Comparison of ENCODE assay signal across 1 cellular context in the genomic region with DNA sequence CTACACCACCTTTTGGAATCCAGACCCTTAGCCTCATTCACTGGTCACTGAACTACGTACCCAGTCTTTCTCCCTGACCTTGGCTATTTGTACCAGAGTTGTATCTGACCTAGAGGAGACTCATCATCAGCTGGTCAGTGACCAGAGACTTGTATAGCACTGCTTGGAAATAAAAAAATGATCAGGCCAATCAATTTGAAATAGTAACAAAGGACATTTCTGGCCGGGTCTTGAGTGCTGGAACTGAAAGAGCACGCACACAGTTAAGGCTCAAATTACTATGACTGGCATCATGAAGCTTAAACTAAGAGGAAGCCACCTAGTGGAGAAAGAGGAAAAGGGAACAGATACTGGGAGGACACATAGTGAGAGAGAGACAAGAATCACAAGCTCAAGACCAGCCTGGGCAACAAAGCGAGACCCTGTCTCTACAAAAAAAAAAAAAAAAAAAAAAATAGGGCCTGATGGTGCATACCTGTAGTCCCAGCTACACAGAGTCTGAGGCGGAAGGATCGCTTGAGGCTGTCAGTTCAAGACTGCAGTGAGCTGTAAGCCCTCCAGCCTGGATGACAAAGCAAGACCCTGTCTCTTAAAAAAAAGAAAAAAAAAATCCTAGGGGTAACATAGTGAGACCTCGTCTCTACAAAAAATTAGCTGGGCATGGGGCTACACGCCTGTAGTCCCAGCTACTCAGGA.
TF ChIP-seq lines count a peak whose summit lies in the region.

No MANE protein-coding gene starts in this region.

TF ChIP-seq in K562, 482 proteins besides CTCF, POLR2A, EP300 and RAD21 (continued from another document):
- TF ChIP-seq ZNF780A (CRISPR knock-in tag; IDR thresholded peaks at IDR 0.05), result no peak
- TF ChIP-seq PHF8 (IDR thresholded peaks at IDR 0.05; ENCODE audit: borderline replicate concordance, low read length), result no peak
- TF ChIP-seq JUND (IDR thresholded peaks at IDR 0.05; ENCODE audit: borderline replicate concordance, low read depth, low read length), result no peak
- TF ChIP-seq JUND (tag; IDR thresholded peaks at IDR 0.05; ENCODE audit: borderline replicate concordance, low read depth, low read length), result peak; percentile 42; the same call in 1 of the 3 replicates
- TF ChIP-seq MIER1 (IDR thresholded peaks at IDR 0.05; ENCODE audit: low read depth), result peak; percentile 23; the same call in 1 of the 2 replicates
- TF ChIP-seq RCOR1 (IDR thresholded peaks at IDR 0.05; ENCODE audit: borderline replicate concordance in 1 of 2, low read depth in 2 of 2, low read length in 2 of 2), result peak in 1 of 2 experiments; percentile 29; a peak in 1 of 4 replicates
- no peak for TF ChIP-seq YY1 (IDR thresholded peaks at IDR 0.05; ENCODE audit: borderline replicate concordance in 1 of 3, control insufficient read depth in 1 of 3, extremely low read depth in 1 of 3, insufficient read depth in 3 of 3, insufficient read length in 1 of 3, insufficient replicate concordance in 2 of 3, low read depth in 1 of 3, low read length in 2 of 3)
- TF ChIP-seq SPI1 (IDR thresholded peaks at IDR 0.05; ENCODE audit: borderline replicate concordance, low read depth, low read length), result peak; percentile 64
- TF ChIP-seq, protein P1, sequence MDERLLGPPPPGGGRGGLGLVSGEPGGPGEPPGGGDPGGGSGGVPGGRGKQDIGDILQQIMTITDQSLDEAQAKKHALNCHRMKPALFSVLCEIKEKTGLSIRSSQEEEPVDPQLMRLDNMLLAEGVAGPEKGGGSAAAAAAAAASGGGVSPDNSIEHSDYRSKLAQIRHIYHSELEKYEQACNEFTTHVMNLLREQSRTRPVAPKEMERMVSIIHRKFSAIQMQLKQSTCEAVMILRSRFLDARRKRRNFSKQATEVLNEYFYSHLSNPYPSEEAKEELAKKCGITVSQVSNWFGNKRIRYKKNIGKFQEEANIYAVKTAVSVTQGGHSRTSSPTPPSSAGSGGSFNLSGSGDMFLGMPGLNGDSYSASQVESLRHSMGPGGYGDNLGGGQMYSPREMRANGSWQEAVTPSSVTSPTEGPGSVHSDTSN (CRISPR knock-in tag; IDR thresholded peaks at IDR 0.05; ENCODE audit: low read depth), result no peak
- TF ChIP-seq, protein P1 (tag; conservative IDR thresholded peaks at IDR 0.05; ENCODE audit: low read depth), result 0 out of 2 replicates have a peak, but pooled peaks have one; percentile 12
- TF ChIP-seq, protein P2, sequence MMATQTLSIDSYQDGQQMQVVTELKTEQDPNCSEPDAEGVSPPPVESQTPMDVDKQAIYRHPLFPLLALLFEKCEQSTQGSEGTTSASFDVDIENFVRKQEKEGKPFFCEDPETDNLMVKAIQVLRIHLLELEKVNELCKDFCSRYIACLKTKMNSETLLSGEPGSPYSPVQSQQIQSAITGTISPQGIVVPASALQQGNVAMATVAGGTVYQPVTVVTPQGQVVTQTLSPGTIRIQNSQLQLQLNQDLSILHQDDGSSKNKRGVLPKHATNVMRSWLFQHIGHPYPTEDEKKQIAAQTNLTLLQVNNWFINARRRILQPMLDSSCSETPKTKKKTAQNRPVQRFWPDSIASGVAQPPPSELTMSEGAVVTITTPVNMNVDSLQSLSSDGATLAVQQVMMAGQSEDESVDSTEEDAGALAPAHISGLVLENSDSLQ (IDR thresholded peaks at IDR 0.05), result peak; percentile 70
- TF ChIP-seq CXXC5 (CRISPR knock-in tag; IDR thresholded peaks at IDR 0.05), result 0 out of 2 replicates have a peak, but pooled peaks have one; percentile 22
- peak; percentile 29 for TF ChIP-seq TBP (optimal IDR thresholded peaks at IDR 0.05; ENCODE audit: low read depth, low read length)
- TF ChIP-seq ESRRA (IDR thresholded peaks at IDR 0.05; ENCODE audit: borderline replicate concordance, low read depth), result 0 out of 2 replicates have a peak, but pooled peaks have one; percentile 15
- TF ChIP-seq CBX3 (IDR thresholded peaks at IDR 0.05; ENCODE audit: borderline replicate concordance in 1 of 2, low read length in 2 of 2), result peak in 1 of 2 experiments; percentile 25; a peak in 1 of 3 replicates
- peak; percentile 29; the same call in 1 of the 2 replicates for TF ChIP-seq SMC3 (conservative IDR thresholded peaks at IDR 0.05; ENCODE audit: insufficient read depth, low read depth, low read length)
- TF ChIP-seq CREM (IDR thresholded peaks at IDR 0.05; ENCODE audit: low read depth), result peak; percentile 35; the same call in 1 of the 2 replicates
- no peak for TF ChIP-seq CTBP1 (IDR thresholded peaks at IDR 0.05; ENCODE audit: borderline replicate concordance)
- TF ChIP-seq, protein P3, sequence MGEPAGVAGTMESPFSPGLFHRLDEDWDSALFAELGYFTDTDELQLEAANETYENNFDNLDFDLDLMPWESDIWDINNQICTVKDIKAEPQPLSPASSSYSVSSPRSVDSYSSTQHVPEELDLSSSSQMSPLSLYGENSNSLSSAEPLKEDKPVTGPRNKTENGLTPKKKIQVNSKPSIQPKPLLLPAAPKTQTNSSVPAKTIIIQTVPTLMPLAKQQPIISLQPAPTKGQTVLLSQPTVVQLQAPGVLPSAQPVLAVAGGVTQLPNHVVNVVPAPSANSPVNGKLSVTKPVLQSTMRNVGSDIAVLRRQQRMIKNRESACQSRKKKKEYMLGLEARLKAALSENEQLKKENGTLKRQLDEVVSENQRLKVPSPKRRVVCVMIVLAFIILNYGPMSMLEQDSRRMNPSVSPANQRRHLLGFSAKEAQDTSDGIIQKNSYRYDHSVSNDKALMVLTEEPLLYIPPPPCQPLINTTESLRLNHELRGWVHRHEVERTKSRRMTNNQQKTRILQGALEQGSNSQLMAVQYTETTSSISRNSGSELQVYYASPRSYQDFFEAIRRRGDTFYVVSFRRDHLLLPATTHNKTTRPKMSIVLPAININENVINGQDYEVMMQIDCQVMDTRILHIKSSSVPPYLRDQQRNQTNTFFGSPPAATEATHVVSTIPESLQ (CRISPR knock-in tag; IDR thresholded peaks at IDR 0.05), result no peak
- 0 out of 2 replicates have a peak, but pooled peaks have one; percentile 13 for TF ChIP-seq ZNF384 (IDR thresholded peaks at IDR 0.05; ENCODE audit: low read depth, low read length)
- no peak for TF ChIP-seq HNRNPL (IDR thresholded peaks at IDR 0.05; ENCODE audit: low read depth, low read length)
- TF ChIP-seq EHMT2 (IDR thresholded peaks at IDR 0.05), result 0 out of 2 replicates have a peak, but pooled peaks have one; percentile 58
- peak; percentile 52 for TF ChIP-seq ELF1 (tag; IDR thresholded peaks at IDR 0.05)
- TF ChIP-seq, protein P4, sequence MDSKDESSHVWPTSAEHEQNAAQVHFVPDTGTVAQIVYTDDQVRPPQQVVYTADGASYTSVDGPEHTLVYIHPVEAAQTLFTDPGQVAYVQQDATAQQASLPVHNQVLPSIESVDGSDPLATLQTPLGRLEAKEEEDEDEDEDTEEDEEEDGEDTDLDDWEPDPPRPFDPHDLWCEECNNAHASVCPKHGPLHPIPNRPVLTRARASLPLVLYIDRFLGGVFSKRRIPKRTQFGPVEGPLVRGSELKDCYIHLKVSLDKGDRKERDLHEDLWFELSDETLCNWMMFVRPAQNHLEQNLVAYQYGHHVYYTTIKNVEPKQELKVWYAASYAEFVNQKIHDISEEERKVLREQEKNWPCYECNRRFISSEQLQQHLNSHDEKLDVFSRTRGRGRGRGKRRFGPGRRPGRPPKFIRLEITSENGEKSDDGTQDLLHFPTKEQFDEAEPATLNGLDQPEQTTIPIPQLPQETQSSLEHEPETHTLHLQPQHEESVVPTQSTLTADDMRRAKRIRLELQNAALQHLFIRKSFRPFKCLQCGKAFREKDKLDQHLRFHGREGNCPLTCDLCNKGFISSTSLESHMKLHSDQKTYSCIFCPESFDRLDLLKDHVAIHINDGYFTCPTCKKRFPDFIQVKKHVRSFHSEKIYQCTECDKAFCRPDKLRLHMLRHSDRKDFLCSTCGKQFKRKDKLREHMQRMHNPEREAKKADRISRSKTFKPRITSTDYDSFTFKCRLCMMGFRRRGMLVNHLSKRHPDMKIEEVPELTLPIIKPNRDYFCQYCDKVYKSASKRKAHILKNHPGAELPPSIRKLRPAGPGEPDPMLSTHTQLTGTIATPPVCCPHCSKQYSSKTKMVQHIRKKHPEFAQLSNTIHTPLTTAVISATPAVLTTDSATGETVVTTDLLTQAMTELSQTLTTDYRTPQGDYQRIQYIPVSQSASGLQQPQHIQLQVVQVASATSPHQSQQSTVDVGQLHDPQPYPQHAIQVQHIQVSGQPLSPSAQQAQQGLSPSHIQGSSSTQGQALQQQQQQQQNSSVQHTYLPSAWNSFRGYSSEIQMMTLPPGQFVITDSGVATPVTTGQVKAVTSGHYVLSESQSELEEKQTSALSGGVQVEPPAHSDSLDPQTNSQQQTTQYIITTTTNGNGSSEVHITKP (IDR thresholded peaks at IDR 0.05; ENCODE audit: partially characterized antibody), result peak; percentile 15
- no peak for TF ChIP-seq TAL1 (IDR thresholded peaks at IDR 0.05)
- no peak for TF ChIP-seq MEF2D (tag; conservative IDR thresholded peaks at IDR 0.05; ENCODE audit: low read depth)
